Comparison of ENCODE assay signal across 8 cellular contexts in the genomic region with DNA sequence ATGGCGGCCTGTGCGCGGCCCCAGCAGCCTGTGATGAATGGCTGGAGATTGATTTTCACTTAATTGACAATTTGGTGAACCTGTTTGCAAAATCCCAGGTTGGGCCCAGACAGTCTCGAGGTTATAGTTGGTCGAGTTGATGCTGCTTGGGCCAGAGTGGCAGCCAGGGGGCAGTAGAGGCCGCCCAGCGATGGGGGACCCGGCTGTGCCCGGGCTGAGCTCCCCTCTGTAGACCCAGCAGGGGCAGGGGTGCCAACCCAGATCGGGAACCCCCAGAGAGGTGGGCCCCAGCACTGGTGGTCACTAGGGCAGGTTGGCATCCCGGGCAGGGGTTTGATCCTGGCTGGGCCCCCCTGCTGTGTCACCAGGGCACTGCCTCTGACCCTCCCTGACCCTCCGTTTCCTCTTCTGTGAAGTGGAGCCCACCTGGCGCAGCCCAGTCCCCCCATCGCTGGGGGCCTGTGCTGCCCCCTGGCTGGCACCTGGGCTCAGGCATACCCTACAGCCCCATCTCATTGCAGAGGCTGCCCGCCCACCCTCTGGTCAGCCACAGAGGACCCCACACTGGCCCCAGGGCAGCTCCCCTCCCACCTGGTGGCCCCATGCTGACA. TPM values are rescaled to one million over a fixed set of nuclear protein-coding genes. Genes with fewer than 3 reads are reported as not detected.
DNase-seq lines count a peak whose midpoint lies in the region; ATAC-seq and TF ChIP-seq lines count a peak whose summit lies in the region.

No MANE protein-coding gene starts in this region.

- intact Hi-C loops in activated CD4-positive, alpha-beta T cell treated with anti-CD3 and anti-CD28 coated beads for 36 hours (cut with DNase I, micrococcal nuclease): loop anchor here (1.0 to 5.0 kb wide), 3 partner anchors 56 to 113 kb away; no protein-coding TSS in a partner anchor
- intact Hi-C loops in uterus (cut with DNase I; ENCODE audit: low total_unique reads): no loop called here

- H3K9me3 ChIP-seq in uterus: no peaks in the 10 kb centered on the region

- H3K4me3 Mint-ChIP-seq in activated CD4-positive, alpha-beta T cell treated with anti-CD3 and anti-CD28 coated beads for 36 hours: no peak overlapping the region
- H3K4me3 Mint-ChIP-seq in nephron: no peak overlapping the region

- ATAC-seq in activated CD4-positive, alpha-beta T cell treated with anti-CD3 and anti-CD28 coated beads for 36 hours: peak; percentile 88
- ATAC-seq in GM19395 (IDR thresholded peaks at IDR 0.05; ENCODE audit: unreplicated experiment): no peak

- H3K36me3 ChIP-seq in BJ (ENCODE audit: control insufficient read depth, insufficient read depth, low read length): no peaks in the 10 kb centered on the region
- no peaks in the 10 kb centered on the region for H3K36me3 ChIP-seq in uterus

- TF ChIP-seq POLR2A in uterus (IDR thresholded peaks at IDR 0.05): no peak

- POLR2A ChIA-PET in BJ (lab: Charles Lee): no interaction called here
- POLR2A ChIA-PET in activated CD4-positive, alpha-beta T cell treated with anti-CD3 and anti-CD28 coated beads for 36 hours (lab: Charles Lee): no interaction called here

- H3K27ac ChIP-seq in HL-60 (replicated peaks) (no peak overlapping the region), uterus (no peak overlapping the region)

- no peaks in the 10 kb centered on the region for H3K36me3 Mint-ChIP-seq in activated CD4-positive, alpha-beta T cell treated with anti-CD3 and anti-CD28 coated beads for 36 hours (ENCODE audit: low read depth)
- peaks cover 5% of the 10 kb centered on the region for H3K36me3 Mint-ChIP-seq in nephron (ENCODE audit: low read depth)

- H3K4me1 ChIP-seq in uterus: no peaks in the 10 kb centered on the region

- CTCF ChIA-PET in BJ (lab: Yijun Ruan, JAX): interaction anchor here (0.7 to 3.7 kb wide), 5 partner anchors 12 to 113 kb away, joined by 3 to 20 read pairs (median 4); no protein-coding TSS in a partner anchor
- CTCF ChIA-PET in activated CD4-positive, alpha-beta T cell treated with anti-CD3 and anti-CD28 coated beads for 36 hours (lab: Charles Lee): interaction anchor here (0.7 to 1.1 kb wide), 2 partner anchors 11 to 113 kb away, joined by 3 read pairs; no protein-coding TSS in a partner anchor

- no peak overlapping the region for H3K27ac Mint-ChIP-seq in activated CD4-positive, alpha-beta T cell treated with anti-CD3 and anti-CD28 coated beads for 36 hours
- H3K27ac Mint-ChIP-seq in nephron: peak overlapping the region in 1 of 3 experiments; percentile 46

- no peaks in the 10 kb centered on the region for H3K4me1 Mint-ChIP-seq in activated CD4-positive, alpha-beta T cell treated with anti-CD3 and anti-CD28 coated beads for 36 hours
- H3K4me1 Mint-ChIP-seq in nephron: peaks cover 28% of the 10 kb centered on the region

- H3K27me3 ChIP-seq in BJ (ENCODE audit: control insufficient read depth, insufficient read depth, low read length) (peaks cover 19% of the 10 kb centered on the region), HL-60 (ENCODE audit: insufficient read depth, poor library complexity, severe bottlenecking) (peaks cover 2% of the 10 kb centered on the region), uterus (peaks cover 0 to 4% of the 10 kb centered on the region in 2 donors)

- no peak overlapping the region for H3K4me3 ChIP-seq in BJ (ENCODE audit: low read depth, low read length)
- no peak overlapping the region for H3K4me3 ChIP-seq in HL-60 (replicated peaks; ENCODE audit: insufficient read depth, low read length)
- H3K4me3 ChIP-seq in uterus: no peak overlapping the region

- TF ChIP-seq CTCF in BJ (IDR thresholded peaks at IDR 0.05; ENCODE audit: insufficient read depth, low read depth, low read length): peak; percentile 78
- TF ChIP-seq CTCF in HL-60 (IDR thresholded peaks at IDR 0.05; ENCODE audit: insufficient read depth, low read length): peak; percentile 75
- TF ChIP-seq CTCF in nephron (IDR thresholded peaks at IDR 0.05; ENCODE audit: unreplicated experiment in 3 of 3): peak; percentile 62 to 69 (median 63)
- peak in 3 of 4 experiments; percentile 11 to 39 (median 28) for TF ChIP-seq CTCF in uterus (IDR thresholded peaks at IDR 0.05)

- H3K27me3 Mint-ChIP-seq in activated CD4-positive, alpha-beta T cell treated with anti-CD3 and anti-CD28 coated beads for 36 hours: peaks cover 6% of the 10 kb centered on the region
- peaks cover 26% of the 10 kb centered on the region for H3K27me3 Mint-ChIP-seq in nephron (ENCODE audit: low read depth)

- no peaks in the 10 kb centered on the region for H3K9me3 Mint-ChIP-seq in activated CD4-positive, alpha-beta T cell treated with anti-CD3 and anti-CD28 coated beads for 36 hours (ENCODE audit: low read depth)
- peaks cover 16% of the 10 kb centered on the region for H3K9me3 Mint-ChIP-seq in nephron

- DNase-seq in BJ (ENCODE audit: low read depth): no peak
- DNase-seq in HL-60 (ENCODE audit: low read depth in 1 of 2, low spot score in 1 of 2): peak in 1 of 2 experiments; percentile 34
- DNase-seq in activated CD4-positive, alpha-beta T cell treated with anti-CD3 and anti-CD28 coated beads for 36 hours: peak; percentile 80
- DNase-seq in effector CD4-positive, alpha-beta T cell: peak; percentile 36
- DNase-seq in uterus: no peak
- no peak for DNase-seq in ecto neural progenitor cell (ENCODE audit: low spot score)

RNA-seq across cellular contexts. Expression of a gene that starts 34.5 kb away (rescaled TPM):
- not detected in 2 replicates for polyA plus RNA-seq in BJ (2011; rRNA removed)
- not detected in 2 replicates for polyA minus RNA-seq in BJ (2011; rRNA and poly(A)+ RNA removed)
- not detected for total RNA-seq in activated CD4-positive, alpha-beta T cell treated with anti-CD3 and anti-CD28 coated beads for 36 hours
- not detected for total RNA-seq in uterus

RNA-seq across cellular contexts. Expression of a gene that starts 51.7 kb away (rescaled TPM):
- 12.3 and 20.7 TPM in 2 replicates for polyA plus RNA-seq in BJ (2011; rRNA removed)
- polyA minus RNA-seq in BJ (2011; rRNA and poly(A)+ RNA removed): 12.5 and 15.2 TPM in 2 replicates
- 10 to 100 TPM; 25.4 to 28.8 TPM for total RNA-seq in activated CD4-positive, alpha-beta T cell treated with anti-CD3 and anti-CD28 coated beads for 36 hours
- total RNA-seq in uterus: 10 to 100 TPM; 14.7 to 42.0 (median 28.0) TPM

Comparison
In these comparisons a context has a peak if more than half of its experiments do, and no peak if none do; other contexts are left out.
1. DNase-seq: peak in activated CD4-positive, alpha-beta T cell treated with anti-CD3 and anti-CD28 coated beads for 36 hours (single experiment) and effector CD4-positive, alpha-beta T cell (single experiment); none in BJ (single experiment), uterus (0 of 2) and ecto neural progenitor cell (single experiment).
2. CTCF ChIP-seq: peak in every context shown above with its lines; median percentile 78 in BJ; 75 in HL-60; 63 in nephron; 28 in uterus.